ENCODE assay signal across 8 cellular contexts in the genomic region with DNA sequence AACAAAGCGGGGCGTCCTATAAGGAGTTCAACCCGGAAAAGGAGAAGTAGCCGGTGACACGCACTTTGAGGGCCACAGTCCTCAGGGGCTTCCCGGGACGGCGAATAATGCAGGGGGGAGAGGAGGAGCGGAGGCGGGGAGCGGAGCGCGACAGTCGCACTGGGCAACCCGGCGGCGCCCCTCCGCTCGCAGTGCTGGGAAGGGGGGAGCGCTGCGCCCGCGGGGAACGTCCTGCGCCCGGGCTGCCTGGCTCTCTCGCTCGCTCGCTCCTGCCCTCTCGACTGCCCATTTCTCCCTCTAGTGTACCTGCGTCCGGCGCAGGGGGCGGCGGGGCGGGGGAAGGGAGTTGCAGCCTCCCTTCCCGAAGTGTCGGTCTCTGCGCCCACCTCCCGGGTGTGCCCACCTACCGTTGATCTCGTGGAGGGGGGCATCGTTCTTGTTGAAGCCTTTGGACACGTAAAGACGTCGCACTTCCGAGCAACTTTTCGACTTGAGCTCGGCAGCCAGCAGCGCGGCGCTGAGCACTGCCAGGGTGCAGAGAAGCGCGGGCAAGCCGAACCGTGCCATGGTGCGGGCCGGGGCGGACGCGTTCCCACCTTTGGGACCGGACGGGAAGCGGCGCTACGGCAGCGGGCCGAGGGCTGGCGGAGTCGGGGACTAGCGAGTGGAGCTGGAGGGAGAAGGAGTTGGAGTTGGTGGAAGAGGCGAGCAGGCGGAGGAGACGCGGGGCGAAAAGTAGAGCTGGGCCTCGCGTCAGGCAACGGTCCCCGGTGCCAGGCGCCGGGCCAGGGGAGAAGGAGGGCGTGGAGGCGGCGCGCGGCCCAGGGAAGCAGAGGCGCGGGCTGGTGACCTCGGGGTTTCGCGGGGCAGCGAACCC. TPM values are rescaled to one million over a fixed set of nuclear protein-coding genes. Genes with fewer than 3 reads are reported as not detected.
DNase-seq lines count a peak whose midpoint lies in the region; ATAC-seq and TF ChIP-seq lines count a peak whose summit lies in the region.

No MANE protein-coding gene starts in this region.

- no peaks in the 10 kb centered on the region for H3K36me3 Mint-ChIP-seq in neural crest cell (ENCODE audit: low read depth)

- peaks cover 44% of the 10 kb centered on the region for H3K4me1 Mint-ChIP-seq in neural crest cell

- no peaks in the 10 kb centered on the region for H3K9me3 ChIP-seq in esophagus squamous epithelium

- H3K27ac Mint-ChIP-seq in neural crest cell (ENCODE audit: unreplicated experiment), result no peak overlapping the region

- CTCF ChIA-PET in GM10248 (lab: Yijun Ruan, JAX), result no interaction called here

- POLR2A ChIA-PET in GM10248 (lab: Yijun Ruan, JAX), result no interaction called here

- peaks cover 62% of the 10 kb centered on the region for H3K27me3 Mint-ChIP-seq in neural crest cell (ENCODE audit: low read depth)

- H3K9me3 Mint-ChIP-seq in neural crest cell, result no peaks in the 10 kb centered on the region

- no peak for TF ChIP-seq POLR2A in esophagus squamous epithelium (IDR thresholded peaks at IDR 0.05)

- H3K27me3 ChIP-seq in esophagus squamous epithelium, result peaks cover 0 to 36% (median 0%) of the 10 kb centered on the region in 4 donors

- WGBS in esophagus squamous epithelium, 2 donors, result 0 to 56% methylated on average over 11 to 16 of the region's 93 CpGs

- TF ChIP-seq CTCF in esophagus squamous epithelium (IDR thresholded peaks at IDR 0.05) (no peak), neural crest cell (conservative IDR thresholded peaks at IDR 0.05) (no peak), GM10248 (IDR thresholded peaks at IDR 0.05; ENCODE audit: control extremely low read depth, extremely low read depth, low read depth, missing control alignments) (no peak)

- H3K4me1 ChIP-seq in esophagus squamous epithelium, result peaks cover 0 to 24% (median 0%) of the 10 kb centered on the region in 3 donors

- peak overlapping the region; percentile 31 to 83 (median 70) for H3K27ac ChIP-seq in esophagus squamous epithelium

- DNase-seq in NOMO-1 treated with dmso at 0.1 percent for 144 hours (lab: John Stamatoyannopoulos, UW; ENCODE audit: unreplicated experiment) (peak; percentile 22), esophagus squamous epithelium (lab: John Stamatoyannopoulos, UW) (no peak), neural crest cell (ENCODE audit: low read depth, low spot score) (peak; percentile 34), GM10248 (ENCODE audit: extremely low spot score) (no peak), NCI-H2107 (lab: John Stamatoyannopoulos, UW) (no peak)

- intact Hi-C loops in esophagus squamous epithelium (cut with DNase I), result no loop called here

- peak overlapping the region; percentile 95 for H3K4me3 Mint-ChIP-seq in neural crest cell

- ATAC-seq in GM19025 (IDR thresholded peaks at IDR 0.05; ENCODE audit: low read depth, unreplicated experiment) (peak; percentile 17), HG02678 (IDR thresholded peaks at IDR 0.05; ENCODE audit: unreplicated experiment) (no peak), HG02759 (IDR thresholded peaks at IDR 0.05; ENCODE audit: unreplicated experiment) (no peak)

- H3K36me3 ChIP-seq in esophagus squamous epithelium, result no peaks in the 10 kb centered on the region

- peak overlapping the region; percentile 38 to 75 (median 56) for H3K4me3 ChIP-seq in esophagus squamous epithelium

RNA-seq across cellular contexts. Expression of a gene that starts 0.7 kb away (rescaled TPM):
- total RNA-seq in esophagus squamous epithelium, result 1 to 10 TPM; 1.3 to 8.2 (median 3.1) TPM
- 21.1 and 22.3 TPM in 2 replicates for total RNA-seq in neural crest cell

Comparison
In these comparisons a context has a peak if more than half of its experiments do, and no peak if none do; other contexts are left out.
1. DNase-seq: peak in NOMO-1 treated with dmso at 0.1 percent for 144 hours (single experiment) and neural crest cell (single experiment); none in esophagus squamous epithelium (single experiment), GM10248 (single experiment) and NCI-H2107 (single experiment).